ENCODE assay signal across 8 cellular contexts in the genomic region with DNA sequence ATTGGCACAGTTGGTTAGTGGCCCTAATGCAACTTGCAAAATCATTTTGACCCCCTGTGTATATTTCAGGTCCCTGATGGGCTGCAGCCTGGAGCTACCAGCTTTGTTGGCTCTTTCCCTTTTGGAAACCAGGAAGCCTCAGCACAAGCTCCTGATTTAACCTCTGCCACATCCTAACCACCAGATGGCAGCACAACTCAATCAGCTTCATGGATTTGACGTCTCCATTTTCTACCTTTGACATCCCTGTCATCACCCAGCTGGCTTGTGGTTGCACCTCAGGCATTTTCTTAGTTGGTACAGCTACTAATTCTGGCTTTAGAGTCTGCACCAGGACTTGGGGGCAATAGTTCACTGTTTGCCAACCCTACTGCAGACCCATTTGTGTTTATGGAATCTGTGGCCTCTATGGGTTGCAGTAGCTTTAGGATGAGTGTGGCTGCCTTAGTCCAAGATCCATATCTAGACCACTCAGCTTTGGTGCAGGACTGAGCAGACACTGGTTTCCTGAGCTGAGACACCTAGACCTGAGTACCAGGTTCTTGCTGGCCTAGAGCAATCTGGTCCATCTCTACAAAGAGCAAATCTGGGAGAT.
DNase-seq lines count a peak whose midpoint lies in the region; ATAC-seq, FAIRE-seq and TF ChIP-seq lines count a peak whose summit lies in the region.

No MANE protein-coding gene starts in this region.

- H3K9me2 ChIP-seq in neural cell (ENCODE audit: insufficient read depth, low read length) = no peaks in the 10 kb centered on the region

- ATAC-seq in GM19025 (IDR thresholded peaks at IDR 0.05; ENCODE audit: low read depth, unreplicated experiment) (peak; percentile 39), HG03196 (IDR thresholded peaks at IDR 0.05; ENCODE audit: unreplicated experiment) (peak; percentile 50)

- TF ChIP-seq CTCF in neural cell (IDR thresholded peaks at IDR 0.05; ENCODE audit: poor library complexity, severe bottlenecking) = peak; percentile 63

- H2AFZ ChIP-seq in neural cell (ENCODE audit: low read depth, low read length) = no peak overlapping the region

- no peak for TF ChIP-seq POLR2A in erythroblast (IDR thresholded peaks at IDR 0.05; ENCODE audit: low read length)

- peak; percentile 25 for DNase-seq in DMS153 treated with DMSO at 0.1 percent for 48 hours (lab: John Stamatoyannopoulos, UW; ENCODE audit: unreplicated experiment)
- peak; percentile 20 for DNase-seq in RCC 7860 (ENCODE audit: low spot score)
- peak; percentile 12 to 47 for DNase-seq in erythroblast (lab: John Stamatoyannopoulos, UW)
- no peak for DNase-seq in NCI-H128 (lab: John Stamatoyannopoulos, UW; ENCODE audit: unreplicated experiment)
- DNase-seq in posterior vena cava (ENCODE audit: low spot score) = no peak

- no peak overlapping the region for H3K9ac ChIP-seq in neural cell (ENCODE audit: low read length)

- no peak overlapping the region for H3K4me2 ChIP-seq in neural cell (ENCODE audit: low read length)

- no peaks in the 10 kb centered on the region for H3F3A ChIP-seq in neural cell (ENCODE audit: insufficient read depth, low read length, poor library complexity, severe bottlenecking)

- H4K20me1 ChIP-seq in neural cell (ENCODE audit: insufficient read depth) = no peaks in the 10 kb centered on the region

- no peaks in the 10 kb centered on the region for H3K9me3 ChIP-seq in neural cell (ENCODE audit: low read length)

- no peaks in the 10 kb centered on the region for H3K27me3 ChIP-seq in neural cell (ENCODE audit: insufficient read depth, low read depth, low read length)

- no peak for FAIRE-seq in RCC 7860 (lab: Jason Lieb, UNC)

- no peak overlapping the region for H3K4me3 ChIP-seq in neural cell (ENCODE audit: low read length)

- H3K27ac ChIP-seq in neural cell (ENCODE audit: low read length) = no peak overlapping the region

- no peak for TF ChIP-seq EP300 in neural cell (conservative IDR thresholded peaks at IDR 0.05; ENCODE audit: poor library complexity, severe bottlenecking)

- TF ChIP-seq RAD21 in neural cell (conservative IDR thresholded peaks at IDR 0.05) = peak; percentile 60

- no peaks in the 10 kb centered on the region for H3K36me3 ChIP-seq in neural cell (ENCODE audit: insufficient read depth, low read length)

- no peaks in the 10 kb centered on the region for H3K79me2 ChIP-seq in neural cell (replicated peaks; ENCODE audit: insufficient read depth, low read length)

- intact Hi-C loops in posterior vena cava (cut with DNase I) = no loop called here

TF ChIP-seq in neural cell, 6 proteins besides CTCF, POLR2A, EP300 and RAD21:
- TF ChIP-seq, protein P1, sequence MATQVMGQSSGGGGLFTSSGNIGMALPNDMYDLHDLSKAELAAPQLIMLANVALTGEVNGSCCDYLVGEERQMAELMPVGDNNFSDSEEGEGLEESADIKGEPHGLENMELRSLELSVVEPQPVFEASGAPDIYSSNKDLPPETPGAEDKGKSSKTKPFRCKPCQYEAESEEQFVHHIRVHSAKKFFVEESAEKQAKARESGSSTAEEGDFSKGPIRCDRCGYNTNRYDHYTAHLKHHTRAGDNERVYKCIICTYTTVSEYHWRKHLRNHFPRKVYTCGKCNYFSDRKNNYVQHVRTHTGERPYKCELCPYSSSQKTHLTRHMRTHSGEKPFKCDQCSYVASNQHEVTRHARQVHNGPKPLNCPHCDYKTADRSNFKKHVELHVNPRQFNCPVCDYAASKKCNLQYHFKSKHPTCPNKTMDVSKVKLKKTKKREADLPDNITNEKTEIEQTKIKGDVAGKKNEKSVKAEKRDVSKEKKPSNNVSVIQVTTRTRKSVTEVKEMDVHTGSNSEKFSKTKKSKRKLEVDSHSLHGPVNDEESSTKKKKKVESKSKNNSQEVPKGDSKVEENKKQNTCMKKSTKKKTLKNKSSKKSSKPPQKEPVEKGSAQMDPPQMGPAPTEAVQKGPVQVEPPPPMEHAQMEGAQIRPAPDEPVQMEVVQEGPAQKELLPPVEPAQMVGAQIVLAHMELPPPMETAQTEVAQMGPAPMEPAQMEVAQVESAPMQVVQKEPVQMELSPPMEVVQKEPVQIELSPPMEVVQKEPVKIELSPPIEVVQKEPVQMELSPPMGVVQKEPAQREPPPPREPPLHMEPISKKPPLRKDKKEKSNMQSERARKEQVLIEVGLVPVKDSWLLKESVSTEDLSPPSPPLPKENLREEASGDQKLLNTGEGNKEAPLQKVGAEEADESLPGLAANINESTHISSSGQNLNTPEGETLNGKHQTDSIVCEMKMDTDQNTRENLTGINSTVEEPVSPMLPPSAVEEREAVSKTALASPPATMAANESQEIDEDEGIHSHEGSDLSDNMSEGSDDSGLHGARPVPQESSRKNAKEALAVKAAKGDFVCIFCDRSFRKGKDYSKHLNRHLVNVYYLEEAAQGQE (IDR thresholded peaks at IDR 0.05; ENCODE audit: borderline replicate concordance) = no peak
- TF ChIP-seq EZH2 (IDR thresholded peaks at IDR 0.05; ENCODE audit: borderline replicate concordance, insufficient read depth, low read length, poor library complexity, severe bottlenecking) (no peak), SMC3 (conservative IDR thresholded peaks at IDR 0.05; ENCODE audit: poor library complexity) (peak; percentile 64), TAF1 (IDR thresholded peaks at IDR 0.05; ENCODE audit: low read depth) (no peak), MXI1 (conservative IDR thresholded peaks at IDR 0.05; ENCODE audit: poor library complexity, severe bottlenecking) (no peak), POLR2AphosphoS5 (IDR thresholded peaks at IDR 0.05) (no peak)
TF ChIP-seq in neural cell: peak in this region for 1.

Comparison
In these comparisons a context has a peak if more than half of its experiments do, and no peak if none do; other contexts are left out.
1. DNase-seq: peak in DMS153 treated with DMSO at 0.1 percent for 48 hours (single experiment), RCC 7860 (single experiment) and erythroblast (2 of 2); none in NCI-H128 (single experiment) and posterior vena cava (single experiment).